ENCODE assay signal across 17 cellular contexts in the genomic region with DNA sequence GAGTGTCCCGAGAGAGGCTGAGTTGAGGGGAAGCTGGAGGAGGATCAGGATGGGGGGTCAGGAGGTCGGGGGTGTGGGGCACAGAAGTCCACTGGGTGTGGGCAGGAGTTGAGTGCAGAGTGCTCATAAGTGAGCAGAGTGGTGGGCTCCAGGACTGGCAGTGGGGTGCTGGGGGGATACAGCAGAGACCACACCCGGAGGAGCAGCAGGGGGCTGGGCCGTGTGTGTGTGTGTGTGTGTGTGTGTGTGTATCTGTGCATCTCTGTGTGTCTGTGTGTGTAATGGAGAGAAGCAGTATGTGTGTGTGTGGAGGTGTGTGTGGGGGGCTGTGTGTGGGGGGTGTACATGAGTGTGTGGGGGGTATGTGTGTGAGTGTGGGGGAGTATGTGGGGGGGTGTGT. TPM values are rescaled to one million over a fixed set of nuclear protein-coding genes. Genes with fewer than 3 reads are reported as not detected.
DNase-seq lines count a peak whose midpoint lies in the region; ATAC-seq and TF ChIP-seq lines count a peak whose summit lies in the region.
"Had no signal": no experiment of that assay in that cellular context is flagged by ENCODE, and none has a peak within 500 bp of the region (broad histone marks: within the 10 kb centered on the region; RNA-seq: fewer than 3 reads in every experiment).

No MANE protein-coding gene starts in this region.

- H3K36me3 ChIP-seq in HEK293 (ENCODE audit: control insufficient read depth in 2 of 2, insufficient read depth in 1 of 2, low read length in 2 of 2) (no peaks in the 10 kb centered on the region), neuronal stem cell (replicated peaks in 1 of 2; ENCODE audit: control insufficient read depth in 2 of 2, insufficient read depth in 2 of 2, low read length in 2 of 2) (no peaks in the 10 kb centered on the region)

- no peaks in the 10 kb centered on the region for H3K4me1 Mint-ChIP-seq in T-helper 1 cell treated with Interleukin-12 subunit alpha and Interleukin-12 subunit beta and Interleukin-4 antibody, amounts not matched to agents 30 μg/mL and 1 μg/mL, for 36 hours (ENCODE audit: low read depth)

- H3K4me1 ChIP-seq in HEK293 (ENCODE audit: control insufficient read depth, insufficient read depth, low read length) (no peaks in the 10 kb centered on the region), neuronal stem cell (ENCODE audit: control insufficient read depth in 2 of 2, insufficient read depth in 1 of 2, low read depth in 1 of 2, low read length in 2 of 2) (peaks cover 6 to 9% of the 10 kb centered on the region in 2 donors)

- H3K9me3 ChIP-seq in HEK293 (ENCODE audit: control insufficient read depth, insufficient read depth, low read depth, low read length): no peaks in the 10 kb centered on the region
- peaks cover 4 to 11% of the 10 kb centered on the region in 2 donors for H3K9me3 ChIP-seq in neuronal stem cell (replicated peaks in 1 of 2; ENCODE audit: control insufficient read depth in 2 of 2, insufficient read depth in 1 of 2, low read depth in 1 of 2, low read length in 2 of 2)

- no peaks in the 10 kb centered on the region for H3K36me3 Mint-ChIP-seq in T-helper 1 cell treated with Interleukin-12 subunit alpha and Interleukin-12 subunit beta and Interleukin-4 antibody, amounts not matched to agents 30 μg/mL and 1 μg/mL, for 36 hours (ENCODE audit: low read depth)
- H3K36me3 Mint-ChIP-seq: CD8-positive, alpha-beta T cell had no signal

- H3K14ac ChIP-seq in neuronal stem cell (ENCODE audit: low read length): no peak overlapping the region

- no peak for TF ChIP-seq CTCF in HEK293 (tag by site-specific recombination; IDR thresholded peaks at IDR 0.05)

- H2BK5ac ChIP-seq in neuronal stem cell (ENCODE audit: low read length): no peak overlapping the region

- H3K79me1 ChIP-seq in neuronal stem cell (ENCODE audit: low read depth, low read length): no peaks in the 10 kb centered on the region

- no peak overlapping the region for H3K4me2 ChIP-seq in neuronal stem cell (ENCODE audit: insufficient read depth, low read length, poor library complexity, severe bottlenecking)
- H3K4me2 ChIP-seq: A549 had no signal

- no peak overlapping the region for H3K23ac ChIP-seq in neuronal stem cell (ENCODE audit: low read depth, low read length, poor library complexity)

- WGBS in neuronal stem cell (ENCODE audit: extremely low coverage in 2 of 2, insufficient read length in 2 of 2, insufficient replicate concordance in 1 of 2), 2 donors: no CpG with 5 or more reads among the region's 4 CpGs

- CTCF ChIA-PET in HEK293 (lab: Yijun Ruan, JAX): interaction anchor here (0.8 kb wide), 1 partner anchor 96 kb away, joined by 3 read pairs; no protein-coding TSS in a partner anchor

- H2AFZ ChIP-seq in neuronal stem cell (ENCODE audit: low read length): no peak overlapping the region

- H4K91ac ChIP-seq in neuronal stem cell (ENCODE audit: low read depth, low read length, poor library complexity): no peak overlapping the region

- H3K4me3 ChIP-seq in HEK293 (ENCODE audit: low read depth, low read length): no peak overlapping the region
- no peak overlapping the region for H3K4me3 ChIP-seq in neuronal stem cell (ENCODE audit: low read length in 2 of 2)
- H3K4me3 ChIP-seq: A549; BLaER1 treated with 17β-estradiol and CSF1 and Interleukin-3, amounts not matched to agents 10 nM and 100 nM had no signal

- H2BK12ac ChIP-seq in neuronal stem cell (ENCODE audit: low read length): no peak overlapping the region

- DNase-seq in T-helper 1 cell (no peak), neuronal stem cell (ENCODE audit: low spot score) (no peak)
- DNase-seq: AML-193; Caco-2; Calu3; CD4-positive, alpha-beta T cell; CD8-positive, alpha-beta T cell; DMS79 treated with DMSO at 0.1 percent for 48 hours; GF-D8 had no signal

- H3K4ac ChIP-seq in neuronal stem cell (ENCODE audit: low read length): no peak overlapping the region

- peak overlapping the region; percentile 28 for H2AK5ac ChIP-seq in neuronal stem cell (ENCODE audit: low read depth, low read length)

- POLR2A ChIA-PET in HEK293 (lab: Yijun Ruan, JAX): no interaction called here

- H3K27me3 ChIP-seq in neuronal stem cell (ENCODE audit: control insufficient read depth in 3 of 3, insufficient read depth in 3 of 3, low read depth in 1 of 3, low read length in 3 of 3): peaks cover 0 to 19% (median 6%) of the 10 kb centered on the region in 3 experiments

- no peak overlapping the region for H3K9ac ChIP-seq in neuronal stem cell (ENCODE audit: low read depth, low read length, poor library complexity)
- H3K9ac ChIP-seq: BLaER1 treated with 17β-estradiol and CSF1 and Interleukin-3, amounts not matched to agents 10 nM and 100 nM had no signal

- peak overlapping the region; percentile 36 for H3K27ac Mint-ChIP-seq in T-helper 1 cell treated with Interleukin-12 subunit alpha and Interleukin-12 subunit beta and Interleukin-4 antibody, amounts not matched to agents 30 μg/mL and 1 μg/mL, for 36 hours
- H3K27ac Mint-ChIP-seq: B cell; CD4-positive, alpha-beta T cell; CD8-positive, alpha-beta T cell had no signal

- ATAC-seq in HG02610 (IDR thresholded peaks at IDR 0.05; ENCODE audit: unreplicated experiment): no peak
- ATAC-seq: A549; CD8-positive, alpha-beta T cell had no signal

- H2BK120ac ChIP-seq in neuronal stem cell (ENCODE audit: low read depth, low read length): no peak overlapping the region

- no peak overlapping the region for H3K27ac ChIP-seq in HEK293 (ENCODE audit: extremely low read depth, low read depth, low read length)
- no peak overlapping the region for H3K27ac ChIP-seq in neuronal stem cell (replicated peaks; ENCODE audit: low read length)
- H3K27ac ChIP-seq: 22Rv1; A549; BLaER1 treated with 17β-estradiol and CSF1 and Interleukin-3, amounts not matched to agents 10 nM and 100 nM; C4-2B had no signal

- H3K18ac ChIP-seq in neuronal stem cell (ENCODE audit: low read length): no peak overlapping the region

- H2BK15ac ChIP-seq in neuronal stem cell (ENCODE audit: low read length): no peak overlapping the region

- H3K4me3 Mint-ChIP-seq in T-helper 1 cell treated with Interleukin-12 subunit alpha and Interleukin-12 subunit beta and Interleukin-4 antibody, amounts not matched to agents 30 μg/mL and 1 μg/mL, for 36 hours: no peak overlapping the region
- H3K4me3 Mint-ChIP-seq: B cell; CD4-positive, alpha-beta T cell; CD8-positive, alpha-beta T cell had no signal

- H3K27me3 Mint-ChIP-seq in T-helper 1 cell treated with Interleukin-12 subunit alpha and Interleukin-12 subunit beta and Interleukin-4 antibody, amounts not matched to agents 30 μg/mL and 1 μg/mL, for 36 hours (ENCODE audit: low read depth): peaks cover 9% of the 10 kb centered on the region

- H4K8ac ChIP-seq in neuronal stem cell (ENCODE audit: low read depth, low read length): no peak overlapping the region

- H3K9me3 Mint-ChIP-seq in T-helper 1 cell treated with Interleukin-12 subunit alpha and Interleukin-12 subunit beta and Interleukin-4 antibody, amounts not matched to agents 30 μg/mL and 1 μg/mL, for 36 hours: peaks cover 6% of the 10 kb centered on the region
- H3K9me3 Mint-ChIP-seq: CD4-positive, alpha-beta T cell; CD8-positive, alpha-beta T cell had no signal

TF ChIP-seq in HEK293, 187 proteins besides CTCF, POLR2A, EP300 and RAD21 (continues in another document):
- TF ChIP-seq, protein P1, sequence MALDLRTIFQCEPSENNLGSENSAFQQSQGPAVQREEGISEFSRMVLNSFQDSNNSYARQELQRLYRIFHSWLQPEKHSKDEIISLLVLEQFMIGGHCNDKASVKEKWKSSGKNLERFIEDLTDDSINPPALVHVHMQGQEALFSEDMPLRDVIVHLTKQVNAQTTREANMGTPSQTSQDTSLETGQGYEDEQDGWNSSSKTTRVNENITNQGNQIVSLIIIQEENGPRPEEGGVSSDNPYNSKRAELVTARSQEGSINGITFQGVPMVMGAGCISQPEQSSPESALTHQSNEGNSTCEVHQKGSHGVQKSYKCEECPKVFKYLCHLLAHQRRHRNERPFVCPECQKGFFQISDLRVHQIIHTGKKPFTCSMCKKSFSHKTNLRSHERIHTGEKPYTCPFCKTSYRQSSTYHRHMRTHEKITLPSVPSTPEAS (tag by site-specific recombination; IDR thresholded peaks at IDR 0.05): peak; percentile 91
- peak; percentile 76 for TF ChIP-seq GLIS1 (tag by site-specific recombination; IDR thresholded peaks at IDR 0.05)
- no peak for TF ChIP-seq ZNF791 (tag by site-specific recombination; IDR thresholded peaks at IDR 0.05)
- peak; percentile 53; the same call in 1 of the 2 replicates for TF ChIP-seq ZBTB7A (tag by site-specific recombination; IDR thresholded peaks at IDR 0.05; ENCODE audit: low read depth)
- 0 out of 2 replicates have a peak, but pooled peaks have one; percentile 30 for TF ChIP-seq BCL11B (tag by site-specific recombination; IDR thresholded peaks at IDR 0.05; ENCODE audit: low read depth)
- TF ChIP-seq, protein P2, sequence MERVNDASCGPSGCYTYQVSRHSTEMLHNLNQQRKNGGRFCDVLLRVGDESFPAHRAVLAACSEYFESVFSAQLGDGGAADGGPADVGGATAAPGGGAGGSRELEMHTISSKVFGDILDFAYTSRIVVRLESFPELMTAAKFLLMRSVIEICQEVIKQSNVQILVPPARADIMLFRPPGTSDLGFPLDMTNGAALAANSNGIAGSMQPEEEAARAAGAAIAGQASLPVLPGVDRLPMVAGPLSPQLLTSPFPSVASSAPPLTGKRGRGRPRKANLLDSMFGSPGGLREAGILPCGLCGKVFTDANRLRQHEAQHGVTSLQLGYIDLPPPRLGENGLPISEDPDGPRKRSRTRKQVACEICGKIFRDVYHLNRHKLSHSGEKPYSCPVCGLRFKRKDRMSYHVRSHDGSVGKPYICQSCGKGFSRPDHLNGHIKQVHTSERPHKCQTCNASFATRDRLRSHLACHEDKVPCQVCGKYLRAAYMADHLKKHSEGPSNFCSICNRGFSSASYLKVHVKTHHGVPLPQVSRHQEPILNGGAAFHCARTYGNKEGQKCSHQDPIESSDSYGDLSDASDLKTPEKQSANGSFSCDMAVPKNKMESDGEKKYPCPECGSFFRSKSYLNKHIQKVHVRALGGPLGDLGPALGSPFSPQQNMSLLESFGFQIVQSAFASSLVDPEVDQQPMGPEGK (tag by site-specific recombination; IDR thresholded peaks at IDR 0.05): peak; percentile 78
- TF ChIP-seq ZNF423 (tag by site-specific recombination; IDR thresholded peaks at IDR 0.05): no peak
- TF ChIP-seq IKZF3 (tag by site-specific recombination; IDR thresholded peaks at IDR 0.05): no peak
- no peak for TF ChIP-seq ZNF626 (tag by site-specific recombination; IDR thresholded peaks at IDR 0.05)
- TF ChIP-seq KLF1 (tag by site-specific recombination; IDR thresholded peaks at IDR 0.05): peak; percentile 46; the same call in 1 of the 2 replicates
- no peak for TF ChIP-seq YY1 (tag by site-specific recombination; IDR thresholded peaks at IDR 0.05)
- TF ChIP-seq GFI1B (tag by site-specific recombination; IDR thresholded peaks at IDR 0.05): no peak
- TF ChIP-seq ZNF239 (tag by site-specific recombination; IDR thresholded peaks at IDR 0.05): no peak

RNA-seq across cellular contexts. Expression of a gene that starts 4.9 kb away (rescaled TPM):
- 21.6 TPM for polyA plus RNA-seq in neuronal stem cell (2013, experiment 1 of 2)
- 21.9 TPM for polyA plus RNA-seq in neuronal stem cell (2013, experiment 2 of 2)

RNA-seq across cellular contexts. Expression of a gene that starts 17.4 kb away (rescaled TPM):
- polyA plus RNA-seq in neuronal stem cell (2013, experiment 1 of 2): 5.2 TPM
- 4.9 TPM for polyA plus RNA-seq in neuronal stem cell (2013, experiment 2 of 2)
